ENCODE assay signal across 16 cellular contexts in the genomic region with DNA sequence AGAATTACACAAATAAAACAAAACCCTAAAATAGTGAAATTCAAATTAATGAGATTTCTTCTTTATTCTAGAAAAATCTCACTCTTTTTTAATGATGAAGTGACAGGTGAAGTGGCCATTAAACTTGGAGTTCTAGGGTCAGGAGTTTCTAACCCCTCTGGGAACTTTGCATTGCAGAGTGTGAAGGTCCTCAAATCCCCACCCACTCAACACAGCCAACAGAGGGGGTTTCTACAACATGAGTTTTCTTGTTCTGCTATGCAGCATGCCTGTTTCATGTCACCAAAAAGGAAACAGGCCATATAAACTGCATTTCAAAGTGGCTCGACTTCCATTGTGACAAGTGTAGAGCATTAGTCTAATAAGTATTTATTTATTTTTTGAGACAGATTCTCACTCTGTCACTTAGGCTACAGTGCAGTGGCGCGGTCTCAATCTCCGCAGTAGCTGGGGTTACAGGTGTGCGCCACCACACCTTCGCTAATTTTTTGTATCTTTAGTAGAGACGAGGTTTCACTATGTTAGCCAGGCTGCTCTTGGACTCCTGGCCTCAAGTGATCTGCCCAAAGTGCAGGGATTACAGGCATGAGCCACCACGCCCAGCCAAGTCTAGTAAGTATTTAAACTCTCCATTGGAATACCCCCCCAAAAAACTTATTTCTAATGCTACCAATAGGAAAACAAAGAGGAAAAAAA.
"Had no signal": no experiment of that assay in that cellular context is flagged by ENCODE, and none has a peak within 500 bp of the region (broad histone marks: within the 10 kb centered on the region; RNA-seq: fewer than 3 reads in every experiment).

No MANE protein-coding gene starts in this region.

- H3K27me3 ChIP-seq: ascending aorta, breast epithelium, heart right ventricle, left lung, pancreas, thyroid gland, vagina had no signal

- H3K27ac ChIP-seq: ascending aorta, epithelial cell of prostate, heart right ventricle, left lung, pancreas, thyroid gland, vagina had no signal

- H3K9me3 Mint-ChIP-seq: activated CD4-positive, alpha-beta T cell treated with anti-CD3 and anti-CD28 coated beads, Interleukin-2, amount 10 ng/mL, durations not matched to agents 7 days and 5 days; effector memory CD8-positive, alpha-beta T cell; T-helper 2 cell treated with Interferon-gamma antibody and Interleukin-4, amounts not matched to agents 5 μg/mL and 100 μg/mL, for 36 hours had no signal

- H3K27me3 Mint-ChIP-seq: activated CD4-positive, alpha-beta T cell treated with anti-CD3 and anti-CD28 coated beads, Interleukin-2, amount 10 ng/mL, durations not matched to agents 7 days and 5 days; effector memory CD8-positive, alpha-beta T cell; stimulated activated naive B cell treated with anti-CD40 and anti-IgM and Interleukin-4, amounts not matched to agents 10 μg/mL and 1 μg/mL and 100 μg/mL, for 72 hours had no signal

- H3K4me3 Mint-ChIP-seq: activated CD4-positive, alpha-beta T cell treated with anti-CD3 and anti-CD28 coated beads, Interleukin-2, amount 10 ng/mL, durations not matched to agents 7 days and 5 days; effector memory CD8-positive, alpha-beta T cell; stimulated activated naive B cell treated with anti-CD40 and anti-IgM and Interleukin-4, amounts not matched to agents 10 μg/mL and 1 μg/mL and 100 μg/mL, for 72 hours; T-helper 2 cell treated with Interferon-gamma antibody and Interleukin-4, amounts not matched to agents 5 μg/mL and 100 μg/mL, for 36 hours had no signal

- H3K4me1 ChIP-seq: breast epithelium had no signal

- DNase-seq: activated CD4-positive, alpha-beta T cell treated with anti-CD3 and anti-CD28 coated beads, Interleukin-2, amount 10 ng/mL, durations not matched to agents 7 days and 5 days; activated CD8-positive, alpha-beta memory T cell treated with anti-CD3 and anti-CD28 coated beads for 24 hours; activated naive CD4-positive, alpha-beta T cell treated with Interleukin-2 at 50 U/mL for 16 hours; dermis blood vessel endothelial cell; effector memory CD8-positive, alpha-beta T cell; heart right ventricle; left lung; pancreas; stimulated activated naive B cell treated with anti-CD40 and anti-IgM and Interleukin-4, amounts not matched to agents 10 μg/mL and 1 μg/mL and 100 μg/mL, for 72 hours; SW 1271; thyroid gland had no signal

- H3K36me3 ChIP-seq: ascending aorta, breast epithelium, heart right ventricle, left lung, pancreas, thyroid gland, vagina had no signal

- H3K27ac Mint-ChIP-seq: activated CD4-positive, alpha-beta T cell treated with anti-CD3 and anti-CD28 coated beads, Interleukin-2, amount 10 ng/mL, durations not matched to agents 7 days and 5 days; effector memory CD8-positive, alpha-beta T cell; stimulated activated naive B cell treated with anti-CD40 and anti-IgM and Interleukin-4, amounts not matched to agents 10 μg/mL and 1 μg/mL and 100 μg/mL, for 72 hours; T-helper 2 cell treated with Interferon-gamma antibody and Interleukin-4, amounts not matched to agents 5 μg/mL and 100 μg/mL, for 36 hours had no signal

- H3K4me3 ChIP-seq: ascending aorta, breast epithelium, heart right ventricle, left lung, pancreas, thyroid gland, vagina had no signal

- H3K9me3 ChIP-seq: ascending aorta, breast epithelium, heart right ventricle, left lung, pancreas, thyroid gland, vagina had no signal
